ENCODE assay signal across 1 cellular context in genomic region chr18:21141678-21142422, GRCh38.
TF ChIP-seq lines count a peak whose summit lies in the region.

No MANE protein-coding gene starts in this region.

TF ChIP-seq in SK-N-SH, 30 proteins besides CTCF, POLR2A, EP300 and RAD21:
- TF ChIP-seq MXI1 (IDR thresholded peaks at IDR 0.05; ENCODE audit: low read depth, low read length) (no peak), MEF2A (IDR thresholded peaks at IDR 0.05; ENCODE audit: borderline replicate concordance, low read depth) (no peak), FOXJ3 (CRISPR knock-in tag; IDR thresholded peaks at IDR 0.05) (no peak), GATA2 (CRISPR knock-in tag; IDR thresholded peaks at IDR 0.05) (no peak), NFIC (IDR thresholded peaks at IDR 0.05; ENCODE audit: borderline replicate concordance) (no peak), TAF1 (IDR thresholded peaks at IDR 0.05; ENCODE audit: borderline replicate concordance, low read depth, low read length) (no peak), TEAD4 (IDR thresholded peaks at IDR 0.05; ENCODE audit: borderline replicate concordance, insufficient read depth) (no peak)
- TF ChIP-seq, protein P1, sequence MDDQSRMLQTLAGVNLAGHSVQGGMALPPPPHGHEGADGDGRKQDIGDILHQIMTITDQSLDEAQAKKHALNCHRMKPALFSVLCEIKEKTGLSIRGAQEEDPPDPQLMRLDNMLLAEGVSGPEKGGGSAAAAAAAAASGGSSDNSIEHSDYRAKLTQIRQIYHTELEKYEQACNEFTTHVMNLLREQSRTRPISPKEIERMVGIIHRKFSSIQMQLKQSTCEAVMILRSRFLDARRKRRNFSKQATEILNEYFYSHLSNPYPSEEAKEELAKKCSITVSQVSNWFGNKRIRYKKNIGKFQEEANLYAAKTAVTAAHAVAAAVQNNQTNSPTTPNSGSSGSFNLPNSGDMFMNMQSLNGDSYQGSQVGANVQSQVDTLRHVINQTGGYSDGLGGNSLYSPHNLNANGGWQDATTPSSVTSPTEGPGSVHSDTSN (IDR thresholded peaks at IDR 0.05) = no peak
- TF ChIP-seq, protein P2, sequence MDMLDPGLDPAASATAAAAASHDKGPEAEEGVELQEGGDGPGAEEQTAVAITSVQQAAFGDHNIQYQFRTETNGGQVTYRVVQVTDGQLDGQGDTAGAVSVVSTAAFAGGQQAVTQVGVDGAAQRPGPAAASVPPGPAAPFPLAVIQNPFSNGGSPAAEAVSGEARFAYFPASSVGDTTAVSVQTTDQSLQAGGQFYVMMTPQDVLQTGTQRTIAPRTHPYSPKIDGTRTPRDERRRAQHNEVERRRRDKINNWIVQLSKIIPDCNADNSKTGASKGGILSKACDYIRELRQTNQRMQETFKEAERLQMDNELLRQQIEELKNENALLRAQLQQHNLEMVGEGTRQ (IDR thresholded peaks at IDR 0.05; ENCODE audit: borderline replicate concordance, low read depth, low read length) = no peak
TF ChIP-seq in SK-N-SH: peak in this region for 0.
